Comparison of ENCODE assay signal across 8 cellular contexts in the genomic region with DNA sequence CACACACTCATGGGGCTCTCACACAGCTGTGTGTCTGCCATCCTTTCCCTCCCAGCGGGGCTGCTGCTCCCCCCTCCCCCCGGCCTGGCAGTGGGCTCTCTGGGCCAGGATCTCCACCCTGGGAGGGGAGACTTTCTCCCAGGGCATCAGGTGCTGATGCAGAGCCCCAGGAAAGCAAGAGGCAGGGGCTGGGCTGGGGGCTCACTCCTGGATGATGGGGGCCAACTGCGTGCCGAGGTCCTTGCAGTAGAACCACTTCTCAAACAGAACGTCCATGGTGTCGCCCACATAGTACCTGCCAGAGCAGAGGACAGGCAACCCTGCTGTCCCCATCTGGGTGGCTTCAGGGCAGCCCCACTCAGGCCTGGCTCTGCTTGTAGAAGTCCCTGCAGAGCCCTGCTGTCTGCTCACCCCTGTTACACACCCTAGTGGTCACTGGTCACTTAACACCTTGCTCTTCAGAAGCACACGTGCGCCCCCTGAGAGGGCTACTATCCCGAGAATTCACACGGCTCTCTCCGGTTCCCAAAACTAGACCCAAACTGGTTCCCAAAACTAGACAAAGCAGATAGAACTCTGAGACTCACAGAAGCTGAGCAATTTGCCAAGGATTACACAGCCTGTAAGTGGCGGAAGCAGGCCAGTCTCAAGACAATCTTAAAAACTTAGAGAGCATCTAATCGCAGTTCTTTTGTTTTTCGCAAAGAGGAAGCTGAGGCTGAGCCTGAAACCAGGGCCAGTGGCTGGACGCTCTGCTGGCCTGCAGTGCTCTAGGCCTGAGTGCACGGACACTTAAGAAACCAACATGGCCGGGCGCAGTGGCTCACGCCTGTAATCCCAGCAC. TPM values are rescaled to one million over a fixed set of nuclear protein-coding genes. Genes with fewer than 3 reads are reported as not detected.
DNase-seq lines count a peak whose midpoint lies in the region; ATAC-seq and TF ChIP-seq lines count a peak whose summit lies in the region.

No MANE protein-coding gene starts in this region.

- H3K4ac ChIP-seq in trophoblast cell (ENCODE audit: low read depth, low read length), result no peak overlapping the region

- no peak overlapping the region for H3K18ac ChIP-seq in trophoblast cell (ENCODE audit: low read length)

- H3K27me3 ChIP-seq in SJCRH30 (no peaks in the 10 kb centered on the region), trophoblast cell (ENCODE audit: insufficient read depth, low read length) (no peaks in the 10 kb centered on the region)

- H2AFZ ChIP-seq in trophoblast cell (ENCODE audit: insufficient read depth, low read length, poor library complexity), result no peak overlapping the region

- H2AK5ac ChIP-seq in trophoblast cell (ENCODE audit: low read length), result no peak overlapping the region

- H3K4me1 ChIP-seq in SJCRH30 (no peaks in the 10 kb centered on the region), trophoblast cell (ENCODE audit: control insufficient read depth in 1 of 2, insufficient read depth in 2 of 2, low read length in 2 of 2) (no peaks in the 10 kb centered on the region)

- H3K9me3 Mint-ChIP-seq in activated naive CD4-positive, alpha-beta T cell treated with anti-CD3 and anti-CD28 coated beads, Interleukin-2, amount 50 U/mL, for 72 hours, result no peaks in the 10 kb centered on the region

- WGBS in trophoblast cell (ENCODE audit: extremely low coverage, insufficient coverage, insufficient read length), result no CpG with 5 or more reads among the region's 19 CpGs

- no peaks in the 10 kb centered on the region for H3K36me3 Mint-ChIP-seq in activated naive CD4-positive, alpha-beta T cell treated with anti-CD3 and anti-CD28 coated beads, Interleukin-2, amount 50 U/mL, for 72 hours

- no peak overlapping the region for H2BK120ac ChIP-seq in trophoblast cell (ENCODE audit: insufficient read depth, low read length, poor library complexity)

- no peak overlapping the region for H3K27ac Mint-ChIP-seq in activated naive CD4-positive, alpha-beta T cell treated with anti-CD3 and anti-CD28 coated beads, Interleukin-2, amount 50 U/mL, for 72 hours

- H3K9me3 ChIP-seq in SJCRH30 (replicated peaks) (no peaks in the 10 kb centered on the region), trophoblast cell (ENCODE audit: insufficient read depth, low read depth, low read length) (peaks cover 2% of the 10 kb centered on the region)

- no peak overlapping the region for H3K27ac ChIP-seq in SJCRH30
- H3K27ac ChIP-seq in trophoblast cell (ENCODE audit: low read depth, low read length), result no peak overlapping the region

- H3K79me2 ChIP-seq in trophoblast cell (ENCODE audit: control insufficient read depth, insufficient read depth, low read length, poor library complexity), result no peaks in the 10 kb centered on the region

- H3K4me2 ChIP-seq in trophoblast cell (ENCODE audit: low read length), result no peak overlapping the region

- no peak overlapping the region for H2BK12ac ChIP-seq in trophoblast cell (ENCODE audit: low read length)

- H3K23ac ChIP-seq in trophoblast cell (ENCODE audit: low read length), result no peak overlapping the region

- no peaks in the 10 kb centered on the region for H3K79me1 ChIP-seq in trophoblast cell (ENCODE audit: low read length)

- ATAC-seq in activated naive CD4-positive, alpha-beta T cell treated with anti-CD3 and anti-CD28 coated beads, Interleukin-2, amount 50 U/mL, for 72 hours, result peak; percentile 44 to 61

- no peak overlapping the region for H2BK5ac ChIP-seq in trophoblast cell (ENCODE audit: low read depth, low read length, poor library complexity)

- no peak for DNase-seq in activated naive CD4-positive, alpha-beta T cell treated with anti-CD3 and anti-CD28 coated beads, Interleukin-2, amount 50 U/mL, for 72 hours (ENCODE audit: low spot score in 2 of 2)
- no peak for DNase-seq in activated naive CD4-positive, alpha-beta T cell treated with anti-CD3 and anti-CD28 coated beads, Interleukin-2, amount 50 U/mL, for 16 hours
- DNase-seq in HK-2 (ENCODE audit: unreplicated experiment), result peak; percentile 11
- peak; percentile 69 to 78 for DNase-seq in SJCRH30
- peak; percentile 61 for DNase-seq in fibroblast of villous mesenchyme (ENCODE audit: low read depth)
- DNase-seq in trophoblast cell, result peak; percentile 22 to 49
- DNase-seq in dedifferentiated amniotic fluid mesenchymal stem cell (ENCODE audit: extremely low spot score), result no peak
- no peak for DNase-seq in NK-92 (lab: John Stamatoyannopoulos, UW; ENCODE audit: unreplicated experiment)

- H4K8ac ChIP-seq in trophoblast cell (ENCODE audit: low read depth, low read length), result no peak overlapping the region

- H4K91ac ChIP-seq in trophoblast cell (ENCODE audit: low read depth, low read length), result no peak overlapping the region

- no peak overlapping the region for H3K4me3 ChIP-seq in SJCRH30
- no peak overlapping the region for H3K4me3 ChIP-seq in fibroblast of villous mesenchyme (ENCODE audit: low read depth, low read length)
- no peak overlapping the region for H3K4me3 ChIP-seq in trophoblast cell (ENCODE audit: low read depth, low read length)

- H4K12ac ChIP-seq in trophoblast cell (ENCODE audit: low read depth, low read length), result no peak overlapping the region

- TF ChIP-seq CTCF in fibroblast of villous mesenchyme (IDR thresholded peaks at IDR 0.05; ENCODE audit: insufficient read depth, low read depth, low read length), result peak; percentile 57

- H3K36me3 ChIP-seq in SJCRH30 (no peaks in the 10 kb centered on the region), trophoblast cell (ENCODE audit: control insufficient read depth in 1 of 2, insufficient read depth in 2 of 2, low read length in 2 of 2) (no peaks in the 10 kb centered on the region)

- no peak overlapping the region for H3K9ac ChIP-seq in trophoblast cell (ENCODE audit: low read length)

- no peak overlapping the region for H3K14ac ChIP-seq in trophoblast cell (ENCODE audit: low read length)

RNA-seq across cellular contexts. Expression of a gene that starts 6.6 kb away (rescaled TPM):
- under 1 TPM; 0.25 to 0.54 TPM for total RNA-seq in activated naive CD4-positive, alpha-beta T cell treated with anti-CD3 and anti-CD28 coated beads, Interleukin-2, amount 50 U/mL, for 72 hours
- 1.8 and 2.0 TPM in 2 replicates for total RNA-seq in SJCRH30 (2014; rRNA removed; shearing (Covaris generic))
- total RNA-seq in fibroblast of villous mesenchyme, result under 0.01 TPM in 2 replicates
- 2.8 and 2.9 TPM in 2 replicates for polyA plus RNA-seq in trophoblast cell (2013)

RNA-seq across cellular contexts. Expression of a gene that starts 21.9 kb away (rescaled TPM):
- 1 to 10 TPM; 1.4 to 3.1 TPM for total RNA-seq in activated naive CD4-positive, alpha-beta T cell treated with anti-CD3 and anti-CD28 coated beads, Interleukin-2, amount 50 U/mL, for 72 hours
- 3.5 and 4.7 TPM in 2 replicates for total RNA-seq in SJCRH30 (2014; rRNA removed; shearing (Covaris generic))
- total RNA-seq in fibroblast of villous mesenchyme, result 0.43 and 1.6 TPM in 2 replicates
- polyA plus RNA-seq in trophoblast cell (2013), result 14.8 and 15.0 TPM in 2 replicates

Comparison
In these comparisons a context has a peak if more than half of its experiments do, and no peak if none do; other contexts are left out.
1. DNase-seq: peak in HK-2 (single experiment), SJCRH30 (2 of 2), fibroblast of villous mesenchyme (single experiment) and trophoblast cell (2 of 2); none in activated naive CD4-positive, alpha-beta T cell treated with anti-CD3 and anti-CD28 coated beads, Interleukin-2, amount 50 U/mL, for 72 hours (0 of 2), activated naive CD4-positive, alpha-beta T cell treated with anti-CD3 and anti-CD28 coated beads, Interleukin-2, amount 50 U/mL, for 16 hours (single experiment), dedifferentiated amniotic fluid mesenchymal stem cell (single experiment) and NK-92 (single experiment).